Comparison of ENCODE assay signal across 9 cellular contexts in the genomic region with DNA sequence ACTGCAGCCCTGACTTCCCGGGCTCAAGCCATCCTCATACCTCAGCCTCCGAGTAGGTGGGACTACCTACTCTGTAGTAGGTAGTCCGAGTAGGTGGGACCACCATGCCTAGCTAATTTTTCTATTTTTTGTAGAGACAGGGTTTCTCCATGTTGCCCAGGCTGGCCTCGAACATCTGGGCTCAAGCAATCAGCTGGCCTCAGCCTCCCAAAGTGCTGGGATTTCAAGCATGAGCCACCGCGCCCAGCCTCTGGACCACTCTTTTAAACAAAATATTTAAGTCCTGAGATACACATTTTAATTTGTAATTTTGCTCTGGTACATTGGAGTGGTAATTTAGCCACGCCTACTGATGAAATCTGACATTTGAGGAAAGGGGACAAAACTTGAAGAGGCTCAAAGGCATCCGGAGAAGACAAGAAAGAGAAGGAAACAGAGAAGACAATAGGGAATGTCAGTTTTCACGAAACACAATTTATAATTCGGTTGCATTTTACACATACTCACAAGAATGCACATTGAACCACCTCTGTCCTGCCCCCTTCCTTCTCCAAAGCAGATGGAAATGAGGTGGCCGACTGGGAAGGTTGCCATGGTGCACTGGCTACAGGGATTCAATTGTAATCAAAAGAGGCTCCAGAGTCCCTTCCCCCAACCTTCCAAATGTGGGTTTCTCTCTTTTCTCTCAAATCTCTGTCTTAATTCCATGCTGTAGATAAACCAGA. TPM values are rescaled to one million over a fixed set of nuclear protein-coding genes. Genes with fewer than 3 reads are reported as not detected.
DNase-seq lines count a peak whose midpoint lies in the region; ATAC-seq and TF ChIP-seq lines count a peak whose summit lies in the region.
"Had no signal": no experiment of that assay in that cellular context is flagged by ENCODE, and none has a peak within 500 bp of the region (broad histone marks: within the 10 kb centered on the region; RNA-seq: fewer than 3 reads in every experiment).

No MANE protein-coding gene starts in this region.

- no peak overlapping the region for H3K4me3 Mint-ChIP-seq in endothelial cell (ENCODE audit: unreplicated experiment)
- H3K4me3 Mint-ChIP-seq in neural crest cell = peak overlapping the region; percentile 75

- TF ChIP-seq CTCF in endothelial cell (IDR thresholded peaks at IDR 0.05; ENCODE audit: unreplicated experiment) (no peak), neural crest cell (conservative IDR thresholded peaks at IDR 0.05) (no peak)

- no peaks in the 10 kb centered on the region for H3K9me3 Mint-ChIP-seq in endothelial cell (ENCODE audit: unreplicated experiment)
- H3K9me3 Mint-ChIP-seq in neural crest cell = no peaks in the 10 kb centered on the region

- peaks cover 3% of the 10 kb centered on the region for H3K27me3 Mint-ChIP-seq in endothelial cell (ENCODE audit: unreplicated experiment)
- H3K27me3 Mint-ChIP-seq in neural crest cell (ENCODE audit: low read depth) = no peaks in the 10 kb centered on the region

- H3K36me3 Mint-ChIP-seq in endothelial cell (ENCODE audit: low read depth, unreplicated experiment) (no peaks in the 10 kb centered on the region), neural crest cell (ENCODE audit: low read depth) (no peaks in the 10 kb centered on the region)

- ATAC-seq in GM19452 (IDR thresholded peaks at IDR 0.05; ENCODE audit: unreplicated experiment) = no peak
- no peak for ATAC-seq in HG02852 (IDR thresholded peaks at IDR 0.05; ENCODE audit: unreplicated experiment)
- no peak for ATAC-seq in GM21526 (IDR thresholded peaks at IDR 0.05; ENCODE audit: low FRiP score, unreplicated experiment)
- ATAC-seq in GM21447 (IDR thresholded peaks at IDR 0.05; ENCODE audit: unreplicated experiment) = no peak

- H3K27ac Mint-ChIP-seq in endothelial cell (ENCODE audit: unreplicated experiment) = peak overlapping the region; percentile 65
- peak overlapping the region; percentile 96 for H3K27ac Mint-ChIP-seq in neural crest cell (ENCODE audit: unreplicated experiment)

- peaks cover 25% of the 10 kb centered on the region for H3K4me1 Mint-ChIP-seq in endothelial cell (ENCODE audit: unreplicated experiment)
- H3K4me1 Mint-ChIP-seq in neural crest cell = peaks cover 67% of the 10 kb centered on the region

- peak; percentile 82 for DNase-seq in GM03348 (ENCODE audit: low spot score)
- peak; percentile 84 for DNase-seq in NCI-H226
- DNase-seq in endothelial cell (ENCODE audit: low spot score) = no peak
- DNase-seq in neural crest cell (ENCODE audit: low read depth, low spot score) = peak; percentile 46
- DNase-seq: NCI-H187 treated with DMSO at 0.1 percent for 48 hours had no signal

RNA-seq across cellular contexts. Expression of a gene that starts 9.7 kb away (rescaled TPM):
- total RNA-seq in endothelial cell (ENCODE audit: unreplicated experiment) (924 TPM), neural crest cell (1,729 and 1,742 TPM in 2 replicates)
